Comparison of ENCODE assay signal across 15 cellular contexts in the genomic region with DNA sequence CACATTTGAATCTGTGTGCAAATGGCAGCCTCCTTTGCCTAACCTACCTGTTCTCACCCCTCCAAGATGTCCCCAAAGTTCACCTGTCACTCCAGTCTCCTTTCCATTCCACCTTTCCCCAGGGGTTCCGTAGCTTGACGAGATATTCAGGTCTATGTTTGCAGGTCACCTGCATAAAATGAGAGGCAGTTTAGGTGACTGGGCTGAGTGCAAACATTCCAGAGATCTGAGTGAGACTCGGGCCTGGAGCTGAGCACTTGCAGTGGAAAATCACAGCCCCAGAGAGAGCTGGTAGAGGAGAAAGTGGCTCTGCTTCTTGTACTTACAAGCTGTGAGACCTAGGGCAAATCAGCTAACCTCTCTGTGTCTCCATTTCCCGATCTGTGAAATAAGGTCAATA. TPM values are rescaled to one million over a fixed set of nuclear protein-coding genes. Genes with fewer than 3 reads are reported as not detected.
"Had no signal": no experiment of that assay in that cellular context is flagged by ENCODE, and none has a peak within 500 bp of the region (broad histone marks: within the 10 kb centered on the region; RNA-seq: fewer than 3 reads in every experiment).

No MANE protein-coding gene starts in this region.

- H3K9ac ChIP-seq: parathyroid adenoma had no signal

- H2AFZ ChIP-seq: parathyroid adenoma had no signal

- H3K4me3 Mint-ChIP-seq: activated CD4-positive, alpha-beta T cell treated with anti-CD3 and anti-CD28 coated beads, Interleukin-2, amount 10 ng/mL, durations not matched to agents 24 days and 14 days; activated naive CD4-positive, alpha-beta T cell treated with anti-CD3 and anti-CD28 coated beads for 36 hours; activated naive CD8-positive, alpha-beta T cell treated with anti-CD3 and anti-CD28 coated beads, Interleukin-2, amount 50 U/mL, for 24 hours; naive thymus-derived CD4-positive, alpha-beta T cell had no signal

- ATAC-seq: activated naive CD8-positive, alpha-beta T cell treated with anti-CD3 and anti-CD28 coated beads, Interleukin-2, amount 50 U/mL, for 24 hours; heart left ventricle; left lobe of liver; mucosa of descending colon; naive thymus-derived CD4-positive, alpha-beta T cell had no signal

- H3K4me1 Mint-ChIP-seq: activated CD4-positive, alpha-beta T cell treated with anti-CD3 and anti-CD28 coated beads, Interleukin-2, amount 10 ng/mL, durations not matched to agents 24 days and 14 days; activated naive CD8-positive, alpha-beta T cell treated with anti-CD3 and anti-CD28 coated beads, Interleukin-2, amount 50 U/mL, for 24 hours; naive thymus-derived CD4-positive, alpha-beta T cell had no signal

- DNase-seq: activated CD4-positive, alpha-beta T cell treated with anti-CD3 and anti-CD28 coated beads, Interleukin-2, amount 10 ng/mL, durations not matched to agents 24 days and 14 days; activated CD4-positive, CD25-positive, alpha-beta regulatory T cell; activated naive CD4-positive, alpha-beta T cell treated with anti-CD3 and anti-CD28 coated beads for 36 hours; activated naive CD8-positive, alpha-beta T cell treated with anti-CD3 and anti-CD28 coated beads, Interleukin-2, amount 50 U/mL, for 24 hours; activated T-cell treated with anti-CD3 and anti-CD28 coated beads for 4 hours; aorta; heart left ventricle; mucosa of descending colon; naive thymus-derived CD4-positive, alpha-beta T cell; stimulated activated naive CD4-positive, alpha-beta T cell; SW 1271; tibial artery had no signal

- H3K9me3 ChIP-seq: heart left ventricle, mucosa of descending colon, SJSA1, tibial artery had no signal

- H3K27me3 ChIP-seq: heart left ventricle, tibial artery had no signal

- H3K4me3 ChIP-seq: heart left ventricle, mucosa of descending colon, SJSA1, tibial artery had no signal

- H3K27me3 Mint-ChIP-seq: activated CD4-positive, alpha-beta T cell treated with anti-CD3 and anti-CD28 coated beads, Interleukin-2, amount 10 ng/mL, durations not matched to agents 24 days and 14 days; activated naive CD8-positive, alpha-beta T cell treated with anti-CD3 and anti-CD28 coated beads, Interleukin-2, amount 50 U/mL, for 24 hours had no signal

- H3K9me3 Mint-ChIP-seq: activated naive CD4-positive, alpha-beta T cell treated with anti-CD3 and anti-CD28 coated beads for 36 hours; activated naive CD8-positive, alpha-beta T cell treated with anti-CD3 and anti-CD28 coated beads, Interleukin-2, amount 50 U/mL, for 24 hours had no signal

- H3K4me1 ChIP-seq: heart left ventricle, parathyroid adenoma, SJSA1, tibial artery had no signal

- H3K79me2 ChIP-seq: parathyroid adenoma had no signal

- H3K27ac Mint-ChIP-seq: activated CD4-positive, alpha-beta T cell treated with anti-CD3 and anti-CD28 coated beads, Interleukin-2, amount 10 ng/mL, durations not matched to agents 24 days and 14 days; activated naive CD4-positive, alpha-beta T cell treated with anti-CD3 and anti-CD28 coated beads for 36 hours; activated naive CD8-positive, alpha-beta T cell treated with anti-CD3 and anti-CD28 coated beads, Interleukin-2, amount 50 U/mL, for 24 hours; naive thymus-derived CD4-positive, alpha-beta T cell had no signal

- H3K36me3 ChIP-seq: heart left ventricle, SJSA1, tibial artery had no signal

- H3K27ac ChIP-seq: heart left ventricle, parathyroid adenoma, SJSA1, tibial artery had no signal

RNA-seq across cellular contexts. Expression of gene CAPN14, which starts 20.1 kb away (rescaled TPM):
- total RNA-seq: left lobe of liver, SJSA1 had no signal

RNA-seq across cellular contexts. Expression of gene GALNT14, which starts 58.9 kb away (rescaled TPM):
- polyA plus RNA-seq: naive thymus-derived CD4-positive, alpha-beta T cell had no signal
